8 cellular contexts compared by ENCODE assay signal in genomic region chr15:70091649-70092461, GRCh38. TPM values are rescaled to one million over a fixed set of nuclear protein-coding genes. Genes with fewer than 3 reads are reported as not detected.
DNase-seq lines count a peak whose midpoint lies in the region; ATAC-seq and TF ChIP-seq lines count a peak whose summit lies in the region.

No MANE protein-coding gene starts in this region.

- DNase-seq in activated CD4-positive, CD25-positive, alpha-beta regulatory T cell (lab: John Stamatoyannopoulos, UW), result no peak
- DNase-seq in RWPE2 (ENCODE audit: low spot score), result no peak
- DNase-seq in foreskin keratinocyte, result peak; percentile 85 to 88
- DNase-seq in stimulated activated naive CD8-positive, alpha-beta T cell treated with anti-CD3 and anti-CD28 coated beads, Interleukin-15, Interleukin-2, amounts not matched to agents 100 U/mL and 50 U/mL, for 24 hours, result no peak
- no peak for DNase-seq in HCEC 1CT
- DNase-seq in NOMO-1 treated with dmso at 0.1 percent for 144 hours (lab: John Stamatoyannopoulos, UW; ENCODE audit: unreplicated experiment), result no peak

- peak overlapping the region; percentile 13 for H3K27ac ChIP-seq in RWPE2 (ENCODE audit: poor library complexity, severe bottlenecking)
- H3K27ac ChIP-seq in foreskin keratinocyte, result no peak overlapping the region

- no peaks in the 10 kb centered on the region for H3K27me3 ChIP-seq in RWPE2 (ENCODE audit: insufficient read depth, poor library complexity, severe bottlenecking)
- H3K27me3 ChIP-seq in foreskin keratinocyte, result no peaks in the 10 kb centered on the region

- no peaks in the 10 kb centered on the region for H3K9me3 ChIP-seq in RWPE2 (ENCODE audit: severe bottlenecking)

- peak; percentile 15 to 43 for ATAC-seq in activated CD4-positive, CD25-positive, alpha-beta regulatory T cell treated with anti-CD3 and anti-CD28 coated beads, Interleukin-2, amount 50 U/mL, for 24 hours
- ATAC-seq in RWPE2 (ENCODE audit: low read depth) (peak; percentile 33), foreskin keratinocyte (peak; percentile 65), GM18868 (IDR thresholded peaks at IDR 0.05; ENCODE audit: unreplicated experiment) (no peak)
- ATAC-seq in stimulated activated naive CD8-positive, alpha-beta T cell treated with anti-CD3 and anti-CD28 coated beads, Interleukin-15, Interleukin-2, amounts not matched to agents 100 U/mL and 50 U/mL, for 24 hours, result peak; percentile 17

- peaks cover 72% of the 10 kb centered on the region for H3K36me3 ChIP-seq in RWPE2 (ENCODE audit: low read depth)

- H3K4me3 ChIP-seq in RWPE2 (ENCODE audit: severe bottlenecking), result no peak overlapping the region

- peaks cover 35% of the 10 kb centered on the region for H3K4me1 ChIP-seq in RWPE2 (ENCODE audit: insufficient read depth, poor library complexity, severe bottlenecking)
- peaks cover 14% of the 10 kb centered on the region for H3K4me1 ChIP-seq in foreskin keratinocyte

- TF ChIP-seq CTCF in RWPE2 (IDR thresholded peaks at IDR 0.05; ENCODE audit: poor library complexity, severe bottlenecking) (no peak), foreskin keratinocyte (conservative IDR thresholded peaks at IDR 0.05) (no peak)

RNA-seq across cellular contexts. Expression of gene TLE3, which starts 5.9 kb away (rescaled TPM):
- total RNA-seq in foreskin keratinocyte, result 24.1 and 28.1 TPM in 2 replicates
- polyA plus RNA-seq in foreskin keratinocyte, result 11.3 and 14.0 TPM in 2 replicates

Comparison
In these comparisons a context has a peak if more than half of its experiments do, and no peak if none do; other contexts are left out.
1. DNase-seq: peak in foreskin keratinocyte (2 of 2); none in activated CD4-positive, CD25-positive, alpha-beta regulatory T cell (0 of 4), RWPE2 (single experiment), stimulated activated naive CD8-positive, alpha-beta T cell treated with anti-CD3 and anti-CD28 coated beads, Interleukin-15, Interleukin-2, amounts not matched to agents 100 U/mL and 50 U/mL, for 24 hours (single experiment), HCEC 1CT (single experiment) and NOMO-1 treated with dmso at 0.1 percent for 144 hours (single experiment).